ENCODE assay signal across 35 cellular contexts in the genomic region with DNA sequence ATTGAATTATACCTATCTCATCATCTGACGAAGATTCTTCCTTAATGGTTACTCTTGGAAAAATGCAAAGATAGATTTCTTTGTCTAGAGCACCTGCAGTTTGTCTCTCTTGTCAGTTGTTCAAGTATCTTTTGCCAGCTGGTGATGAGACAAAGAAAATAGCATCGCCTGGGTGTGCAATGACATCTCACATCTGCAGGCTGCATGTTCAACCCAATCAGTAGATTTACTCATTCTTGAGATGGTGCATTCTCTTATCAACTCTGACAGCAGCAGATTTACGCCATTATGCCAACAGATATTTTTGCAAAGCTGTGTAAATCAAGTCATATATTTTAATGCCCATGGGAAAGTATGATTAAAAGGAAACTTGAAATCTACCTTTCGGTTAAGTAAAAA.
"Had no signal": no experiment of that assay in that cellular context is flagged by ENCODE, and none has a peak within 500 bp of the region (broad histone marks: within the 10 kb centered on the region; RNA-seq: fewer than 3 reads in every experiment).

No MANE protein-coding gene starts in this region.

- H3K4me1 ChIP-seq: Peyer's patch, SJSA1 had no signal

- H3K4me3 ChIP-seq: Peyer's patch, SJSA1 had no signal

- H3K4me1 Mint-ChIP-seq: activated naive CD8-positive, alpha-beta T cell treated with anti-CD3 and anti-CD28 coated beads for 36 hours; activated T-helper 17 cell treated with anti-CD3 and anti-CD28 coated beads, Interleukin-2, amount 50 U/mL, for 72 hours had no signal

- H3K9ac ChIP-seq: KMS-11 had no signal

- H3K9me3 ChIP-seq: Peyer's patch, SJSA1 had no signal

- ATAC-seq: activated CD8-positive, alpha-beta T cell treated with anti-CD3 and anti-CD28 coated beads for 36 hours; activated T-cell treated with anti-CD3 and anti-CD28 coated beads, Interleukin-2, amount 50 U/mL, for 72 hours; activated T-helper 17 cell treated with anti-CD3 and anti-CD28 coated beads, Interleukin-2, amount 50 U/mL, for 72 hours; PC-3 had no signal

- DNase-seq: activated CD4-positive, alpha-beta T cell treated with anti-CD3 and anti-CD28 coated beads for 1 hour; activated CD4-positive, alpha-beta T cell treated with anti-CD3 and anti-CD28 coated beads for 48 hours; activated CD4-positive, alpha-beta T cell treated with anti-CD3 and anti-CD28 coated beads, Interleukin-2, amount 50 U/mL, for 4 hours; activated CD4-positive, CD25-positive, alpha-beta regulatory T cell; activated CD8-positive, alpha-beta T cell treated with anti-CD3 and anti-CD28 coated beads for 36 hours; activated effector memory CD4-positive, alpha-beta T cell treated with anti-CD3 and anti-CD28 coated beads, Interleukin-2, amount 50 U/mL, for 16 hours; activated naive CD4-positive, alpha-beta T cell; activated naive CD4-positive, alpha-beta T cell treated with anti-CD3 and anti-CD28 coated beads, Interleukin-2, amount 50 U/mL, for 16 hours; activated naive CD8-positive, alpha-beta T cell treated with anti-CD3 and anti-CD28 coated beads for 36 hours; activated T-cell treated with anti-CD3 and anti-CD28 coated beads, Interleukin-2, amount 50 U/mL, for 1 hour; activated T-cell treated with anti-CD3 and anti-CD28 coated beads, Interleukin-2, amount 50 U/mL, for 72 hours; amniotic stem cell; aorta; brain microvascular endothelial cell; central memory CD4-positive, alpha-beta T cell; NCI-H1092 treated with DMSO at 0.1 percent for 48 hours; NCI-H1417; NCI-H146; NCI-H187; NCI-H2029 treated with DMSO at 0.1 percent for 48 hours; NCI-H2107; NCI-H226; NCI-H510A; NCI-H526; NCI-H748 treated with DMSO at 0.1 percent for 48 hours; NK-92 treated with Interleukin-12 subunit alpha and Interleukin-12 subunit beta, amount 100 ng/mL, for 24 hours; PC-3; Peyer's patch; RPMI8226; SHP77 treated with DMSO at 0.1 percent for 48 hours; T1000; WERI-Rb-1 had no signal

- H3K27ac ChIP-seq: brain microvascular endothelial cell, KMS-11, Peyer's patch, SJSA1, WERI-Rb-1 had no signal

- H3K4me3 Mint-ChIP-seq: activated CD8-positive, alpha-beta T cell treated with anti-CD3 and anti-CD28 coated beads for 36 hours; activated naive CD8-positive, alpha-beta T cell treated with anti-CD3 and anti-CD28 coated beads for 36 hours; activated T-cell treated with anti-CD3 and anti-CD28 coated beads, Interleukin-2, amount 50 U/mL, for 72 hours; activated T-helper 17 cell treated with anti-CD3 and anti-CD28 coated beads, Interleukin-2, amount 50 U/mL, for 72 hours had no signal

- H3K27me3 Mint-ChIP-seq: activated CD8-positive, alpha-beta T cell treated with anti-CD3 and anti-CD28 coated beads for 36 hours; activated naive CD8-positive, alpha-beta T cell treated with anti-CD3 and anti-CD28 coated beads for 36 hours had no signal

- H3K36me3 ChIP-seq: brain microvascular endothelial cell, Peyer's patch, SJSA1, WERI-Rb-1 had no signal

- H3K4me2 ChIP-seq: KMS-11 had no signal

- H3K27ac Mint-ChIP-seq: activated CD8-positive, alpha-beta T cell treated with anti-CD3 and anti-CD28 coated beads for 36 hours; activated naive CD8-positive, alpha-beta T cell treated with anti-CD3 and anti-CD28 coated beads for 36 hours; activated T-cell treated with anti-CD3 and anti-CD28 coated beads, Interleukin-2, amount 50 U/mL, for 72 hours; activated T-helper 17 cell treated with anti-CD3 and anti-CD28 coated beads, Interleukin-2, amount 50 U/mL, for 72 hours had no signal

- H3K27me3 ChIP-seq: brain microvascular endothelial cell, Peyer's patch, SJSA1 had no signal

- H3K36me3 Mint-ChIP-seq: activated naive CD8-positive, alpha-beta T cell treated with anti-CD3 and anti-CD28 coated beads for 36 hours had no signal

- H3K9me3 Mint-ChIP-seq: activated CD8-positive, alpha-beta T cell treated with anti-CD3 and anti-CD28 coated beads for 36 hours; activated naive CD8-positive, alpha-beta T cell treated with anti-CD3 and anti-CD28 coated beads for 36 hours; activated T-helper 17 cell treated with anti-CD3 and anti-CD28 coated beads, Interleukin-2, amount 50 U/mL, for 72 hours had no signal
